ENCODE assay signal across 8 cellular contexts in the genomic region with DNA sequence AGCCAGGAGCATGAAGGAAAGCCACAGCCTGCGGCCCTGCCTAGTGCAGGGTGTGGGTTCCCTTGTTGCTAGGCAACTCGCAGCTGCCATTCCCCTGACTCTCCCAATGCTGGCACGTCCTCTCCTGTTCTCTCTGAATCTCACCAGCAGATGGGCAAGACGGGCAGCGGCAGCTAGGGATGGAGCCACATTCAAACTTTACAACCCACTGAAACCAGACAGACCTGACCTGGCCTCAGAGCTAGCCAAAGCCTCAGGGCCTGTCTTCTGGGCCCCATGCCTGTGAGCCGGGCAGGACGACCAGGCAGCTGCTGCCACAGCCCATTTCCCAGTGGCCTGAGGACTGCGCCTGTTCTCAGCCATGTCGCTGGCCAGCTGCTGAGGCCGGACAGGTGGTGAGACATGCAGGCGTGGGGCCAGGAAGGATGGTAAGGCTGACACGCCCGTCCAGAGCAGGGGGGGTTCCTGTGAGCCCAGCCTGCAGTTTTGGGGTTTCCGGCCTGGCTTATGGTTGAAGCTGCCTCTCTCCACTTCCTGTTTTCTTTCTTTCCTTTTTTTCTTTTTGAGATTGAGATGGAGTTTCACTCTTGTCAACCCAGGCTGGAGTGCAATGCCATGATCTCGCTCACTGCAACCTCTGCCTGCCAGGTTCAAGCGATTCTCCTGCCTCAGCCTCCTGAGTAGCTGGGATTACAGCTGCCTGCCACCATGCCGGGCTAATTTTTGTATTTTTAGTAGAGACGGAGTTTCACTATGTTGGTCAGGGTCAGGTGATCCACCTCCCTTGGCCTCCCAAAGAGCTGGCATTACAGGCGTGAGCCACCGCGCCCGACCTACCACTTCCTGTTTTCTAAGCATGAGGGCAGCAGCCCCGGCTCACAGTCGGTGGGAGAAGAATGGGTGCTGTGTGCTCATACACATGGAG. TPM values are rescaled to one million over a fixed set of nuclear protein-coding genes. Genes with fewer than 3 reads are reported as not detected.
DNase-seq lines count a peak whose midpoint lies in the region; ATAC-seq lines count a peak whose summit lies in the region.

No MANE protein-coding gene starts in this region.

- peaks cover 83% of the 10 kb centered on the region for H3K36me3 Mint-ChIP-seq in activated T-cell treated with anti-CD3 and anti-CD28 coated beads, Interleukin-2, amount 50 U/mL, for 24 hours (ENCODE audit: low read depth)
- H3K36me3 Mint-ChIP-seq in immature natural killer cell = peaks cover 32 to 55% (median 40%) of the 10 kb centered on the region in 3 donors

- ATAC-seq in GM19328 (IDR thresholded peaks at IDR 0.05; ENCODE audit: unreplicated experiment) = peak; percentile 34

- H3K4me3 Mint-ChIP-seq in activated T-cell treated with anti-CD3 and anti-CD28 coated beads, Interleukin-2, amount 50 U/mL, for 24 hours = peak overlapping the region; percentile 88
- peak overlapping the region; percentile 98 to 100 (median 99) for H3K4me3 Mint-ChIP-seq in immature natural killer cell

- H3K27me3 Mint-ChIP-seq in activated T-cell treated with anti-CD3 and anti-CD28 coated beads, Interleukin-2, amount 50 U/mL, for 24 hours = no peaks in the 10 kb centered on the region
- H3K27me3 Mint-ChIP-seq in immature natural killer cell (ENCODE audit: low read depth in 3 of 3) = peaks cover 23 to 32% (median 28%) of the 10 kb centered on the region in 3 donors

- no peaks in the 10 kb centered on the region for H3K9me3 Mint-ChIP-seq in activated T-cell treated with anti-CD3 and anti-CD28 coated beads, Interleukin-2, amount 50 U/mL, for 24 hours
- H3K9me3 Mint-ChIP-seq in immature natural killer cell = no peaks in the 10 kb centered on the region

- H3K27ac Mint-ChIP-seq in activated T-cell treated with anti-CD3 and anti-CD28 coated beads, Interleukin-2, amount 50 U/mL, for 24 hours = peak overlapping the region; percentile 99
- H3K27ac Mint-ChIP-seq in immature natural killer cell = peak overlapping the region; percentile 96 to 100 (median 99)

- H3K4me1 Mint-ChIP-seq in activated T-cell treated with anti-CD3 and anti-CD28 coated beads, Interleukin-2, amount 50 U/mL, for 24 hours (ENCODE audit: low read depth) = peaks cover 60% of the 10 kb centered on the region
- H3K4me1 Mint-ChIP-seq in immature natural killer cell = peaks cover 61 to 71% of the 10 kb centered on the region in 2 donors

- DNase-seq in NCI-H2196 treated with DMSO at 0.1 percent for 48 hours (lab: John Stamatoyannopoulos, UW; ENCODE audit: unreplicated experiment) (peak; percentile 55), immature natural killer cell (peak; percentile 92), HuH-7 (ENCODE audit: low spot score) (no peak), D341Med (ENCODE audit: low spot score) (no peak), NCI-H510A treated with DMSO at 0.1 percent for 48 hours (lab: John Stamatoyannopoulos, UW) (no peak)
- DNase-seq in activated T-cell treated with anti-CD3 and anti-CD28 coated beads, Interleukin-2, amount 50 U/mL, for 24 hours = peak; percentile 76
- DNase-seq in stimulated activated CD8-positive, alpha-beta memory T cell treated with anti-CD3 and anti-CD28 coated beads, Interleukin-7, amount 100 ng/mL, for 1 hour (ENCODE audit: low read depth in 2 of 2) = peak; percentile 45 to 46

RNA-seq across cellular contexts. Expression of a gene that starts 4.1 kb away (rescaled TPM):
- 100 to 1,000 TPM; 444 to 668 (median 473) TPM for polyA plus RNA-seq in immature natural killer cell

RNA-seq across cellular contexts. Expression of a gene that starts 42.3 kb away (rescaled TPM):
- polyA plus RNA-seq in immature natural killer cell = 10 to 100 TPM; 16.7 to 16.9 (median 16.8) TPM

RNA-seq across cellular contexts. Expression of a gene that starts 45.9 kb away (rescaled TPM):
- polyA plus RNA-seq in immature natural killer cell = 10 to 100 TPM; 13.0 to 35.5 (median 15.4) TPM

RNA-seq across cellular contexts. Expression of a gene that starts 50.9 kb away (rescaled TPM):
- 10 to 100 TPM; 10.6 to 17.9 (median 11.2) TPM for polyA plus RNA-seq in immature natural killer cell

Comparison
In these comparisons a context has a peak if more than half of its experiments do, and no peak if none do; other contexts are left out.
1. DNase-seq: peak in NCI-H2196 treated with DMSO at 0.1 percent for 48 hours (single experiment), activated T-cell treated with anti-CD3 and anti-CD28 coated beads, Interleukin-2, amount 50 U/mL, for 24 hours (single experiment), immature natural killer cell (3 of 3) and stimulated activated CD8-positive, alpha-beta memory T cell treated with anti-CD3 and anti-CD28 coated beads, Interleukin-7, amount 100 ng/mL, for 1 hour (2 of 2); none in HuH-7 (single experiment), D341Med (single experiment) and NCI-H510A treated with DMSO at 0.1 percent for 48 hours (single experiment).